ENCODE assay signal across 10 cellular contexts in the genomic region with DNA sequence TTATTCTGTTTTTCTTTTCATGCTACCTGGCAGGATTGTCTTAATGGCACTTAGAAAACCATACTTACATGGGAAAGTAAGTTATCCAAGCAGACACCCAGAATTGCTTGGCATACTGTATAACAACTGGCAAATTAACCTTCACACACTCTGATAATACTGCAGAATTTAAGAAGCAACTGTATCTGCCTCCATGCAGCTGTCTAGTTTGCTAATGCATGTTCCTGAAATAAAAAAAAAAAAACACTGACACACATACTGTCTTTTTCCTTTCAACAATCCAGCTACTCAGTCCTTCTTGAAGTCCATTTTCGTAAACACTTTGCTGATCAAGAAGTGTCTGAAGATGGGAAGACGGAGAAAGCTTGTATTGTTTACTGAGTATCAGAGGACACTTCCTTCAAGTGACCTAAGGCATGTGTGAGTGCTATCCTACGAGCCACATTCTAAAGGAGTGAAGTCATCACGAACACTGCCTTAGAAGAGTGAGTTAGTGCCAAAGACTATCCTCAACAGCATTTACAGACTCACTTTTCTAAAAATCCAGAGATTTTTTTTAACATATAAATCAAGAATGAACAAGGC.
DNase-seq lines count a peak whose midpoint lies in the region; ATAC-seq and TF ChIP-seq lines count a peak whose summit lies in the region.
"Had no signal": no experiment of that assay in that cellular context is flagged by ENCODE, and none has a peak within 500 bp of the region (broad histone marks: within the 10 kb centered on the region; RNA-seq: fewer than 3 reads in every experiment).

No MANE protein-coding gene starts in this region.

- peak; percentile 51 for DNase-seq in AG08395 (ENCODE audit: low spot score)
- peak; percentile 83 for DNase-seq in choroid plexus epithelial cell (ENCODE audit: low read depth)
- DNase-seq in kidney glomerular epithelial cell (lab: John Stamatoyannopoulos, UW): peak; percentile 43
- DNase-seq in psoas muscle: no peak
- DNase-seq in stimulated activated CD4-positive, alpha-beta T cell treated with anti-CD3 and anti-CD28 coated beads, Interleukin-4, amount 100 ng/mL, for 4 hours: no peak
- DNase-seq: activated CD8-positive, alpha-beta memory T cell treated with anti-CD3 and anti-CD28 coated beads for 24 hours; dorsolateral prefrontal cortex had no signal

- ATAC-seq in psoas muscle (no peak), HG02981 (IDR thresholded peaks at IDR 0.05; ENCODE audit: unreplicated experiment) (no peak), GM19467 (IDR thresholded peaks at IDR 0.05; ENCODE audit: unreplicated experiment) (no peak)

- H3K27me3 ChIP-seq in psoas muscle (ENCODE audit: insufficient read depth in 3 of 3, low read length in 2 of 3): peaks cover 0 to 22% (median 0%) of the 10 kb centered on the region in 3 donors

- no peak for TF ChIP-seq CTCF in choroid plexus epithelial cell (conservative IDR thresholded peaks at IDR 0.05; ENCODE audit: low read depth, low read length)
- no peak for TF ChIP-seq CTCF in psoas muscle (IDR thresholded peaks at IDR 0.05)

- H3K27ac ChIP-seq in psoas muscle: no peak overlapping the region
- H3K27ac ChIP-seq: dorsolateral prefrontal cortex had no signal

- TF ChIP-seq RAD21 in Ishikawa (IDR thresholded peaks at IDR 0.05; ENCODE audit: low read depth): no peak

- H3K4me1 ChIP-seq in psoas muscle: no peaks in the 10 kb centered on the region

- TF ChIP-seq EP300 in Ishikawa (IDR thresholded peaks at IDR 0.05; ENCODE audit: borderline replicate concordance): no peak

- H3K9me3 ChIP-seq in psoas muscle: no peaks in the 10 kb centered on the region

- WGBS in psoas muscle, 3 donors: 13 to 25% (median 19%) methylated on average over 4 of the region's 4 CpGs

- H3K4me3 ChIP-seq in choroid plexus epithelial cell (ENCODE audit: low read depth, low read length): no peak overlapping the region
- H3K4me3 ChIP-seq in psoas muscle: no peak overlapping the region
- H3K4me3 ChIP-seq: dorsolateral prefrontal cortex had no signal

- intact Hi-C loops in psoas muscle (cut with DNase I): no loop called here

- H3K36me3 ChIP-seq in psoas muscle (ENCODE audit: insufficient read depth in 1 of 2, low read depth in 1 of 2): no peaks in the 10 kb centered on the region

TF ChIP-seq in Ishikawa, 13 proteins besides CTCF, POLR2A, EP300 and RAD21:
- peak; percentile 58; the same call in 1 of the 2 replicates for TF ChIP-seq TEAD4 (IDR thresholded peaks at IDR 0.05)
- TF ChIP-seq TAF1 (IDR thresholded peaks at IDR 0.05; ENCODE audit: low read depth): no peak

Comparison
In these comparisons a context has a peak if more than half of its experiments do, and no peak if none do; other contexts are left out.
1. DNase-seq: peak in AG08395 (single experiment), choroid plexus epithelial cell (single experiment) and kidney glomerular epithelial cell (single experiment); none in psoas muscle (0 of 2) and stimulated activated CD4-positive, alpha-beta T cell treated with anti-CD3 and anti-CD28 coated beads, Interleukin-4, amount 100 ng/mL, for 4 hours (0 of 2).